ENCODE assay signal across 1 cellular context in genomic region chr22:17785185-17786184, GRCh38.
TF ChIP-seq lines count a peak whose summit lies in the region.

No MANE protein-coding gene starts in this region.

TF ChIP-seq in K562, 482 proteins besides CTCF, POLR2A, EP300 and RAD21 (continued from another document):
- TF ChIP-seq HMGN3 (IDR thresholded peaks at IDR 0.05; ENCODE audit: borderline replicate concordance, extremely low read depth, insufficient read length, low read depth, low read length) (peak; percentile 41), PRDM10 (IDR thresholded peaks at IDR 0.05; ENCODE audit: partially characterized antibody) (no peak), CHD4 (IDR thresholded peaks at IDR 0.05; ENCODE audit: insufficient read depth, insufficient replicate concordance, low read depth, low read length, poor library complexity, severe bottlenecking) (no peak)
